8 cellular contexts compared by ENCODE assay signal in genomic region chr5:159987031-159987674, GRCh38. TPM values are rescaled to one million over a fixed set of nuclear protein-coding genes. Genes with fewer than 3 reads are reported as not detected.
DNase-seq lines count a peak whose midpoint lies in the region; ATAC-seq and TF ChIP-seq lines count a peak whose summit lies in the region.

No MANE protein-coding gene starts in this region.

- intact Hi-C loops in left colon (cut with DNase I, micrococcal nuclease), result loop anchor here in 1 of 2 donors (10.0 kb wide), 2 partner anchors 542 to 832 kb away; no protein-coding TSS in a partner anchor

- H3K27me3 Mint-ChIP-seq in chondrocyte (ENCODE audit: low read depth), result peaks cover 49% of the 10 kb centered on the region

- DNase-seq in AG04450 (ENCODE audit: low read depth, low spot score) (no peak), NCI-H226 (peak; percentile 64), chondrocyte (ENCODE audit: low spot score) (no peak), left colon (peak; percentile 80 to 89)
- DNase-seq in activated CD4-positive, alpha-beta T cell treated with anti-CD3 and anti-CD28 coated beads for 24 hours (ENCODE audit: low read depth in 2 of 2), result peak; percentile 53 to 64
- peak; percentile 58 to 69 for DNase-seq in stimulated activated CD4-positive, alpha-beta T cell treated with anti-CD3 and anti-CD28 coated beads, Interleukin-1b, Interleukin-23, amount 100 ng/mL, for 4 hours (ENCODE audit: low read depth in 2 of 2)

- H3K36me3 Mint-ChIP-seq in chondrocyte (ENCODE audit: low read depth), result peaks cover 3% of the 10 kb centered on the region

- peak overlapping the region; percentile 60 for H3K4me3 ChIP-seq in AG04450 (ENCODE audit: low read depth, low read length)

- no peaks in the 10 kb centered on the region for H3K9me3 ChIP-seq in AG04450 (ENCODE audit: control insufficient read depth, insufficient read depth, low read length)

- POLR2A ChIA-PET in AG04450 (lab: Yijun Ruan, JAX), result no interaction called here

- peak; percentile 97 for ATAC-seq in GM18909 (IDR thresholded peaks at IDR 0.05; ENCODE audit: poor library complexity, unreplicated experiment)
- peak; percentile 92 for ATAC-seq in HG03175 (IDR thresholded peaks at IDR 0.05; ENCODE audit: unreplicated experiment)
- peak; percentile 100 for ATAC-seq in left colon

- H3K27ac ChIP-seq in AG04450 (ENCODE audit: low read depth, low read length), result no peak overlapping the region

- TF ChIP-seq CTCF in AG04450 (IDR thresholded peaks at IDR 0.05; ENCODE audit: low read depth, low read length) (peak; percentile 76), chondrocyte (IDR thresholded peaks at IDR 0.05) (peak; percentile 91)

- H3K9me3 Mint-ChIP-seq in chondrocyte (ENCODE audit: low read depth), result no peaks in the 10 kb centered on the region

- H3K4me1 Mint-ChIP-seq in chondrocyte (ENCODE audit: low read depth), result peaks cover 2% of the 10 kb centered on the region

- CTCF ChIA-PET in AG04450 (lab: Charles Lee), result interaction anchor here (0.6 to 6.1 kb wide), 50 partner anchors 8 to 830 kb away, joined by 3 to 98 read pairs (median 3); partner anchors contain the start of gene TTC1

- peaks cover 2% of the 10 kb centered on the region for H3K27me3 ChIP-seq in AG04450 (ENCODE audit: control insufficient read depth, insufficient read depth, low read length)

- no peak overlapping the region for H3K27ac Mint-ChIP-seq in chondrocyte (ENCODE audit: unreplicated experiment)

- peak overlapping the region; percentile 63 for H3K4me3 Mint-ChIP-seq in chondrocyte (ENCODE audit: unreplicated experiment)

RNA-seq across cellular contexts. Expression of gene TTC1, which starts 21.8 kb away (rescaled TPM):
- polyA plus RNA-seq in AG04450 (2011; rRNA removed), result 44.5 and 53.7 TPM in 2 replicates
- polyA minus RNA-seq in AG04450 (2011; rRNA and poly(A)+ RNA removed), result 26.8 and 27.4 TPM in 2 replicates
- total RNA-seq in chondrocyte, result 41.1 to 47.8 TPM (median 42.0 TPM) in 3 replicates
- 10 to 100 TPM; 40.2 to 41.7 TPM for total RNA-seq in left colon

Comparison
In these comparisons a context has a peak if more than half of its experiments do, and no peak if none do; other contexts are left out.
1. DNase-seq: peak in NCI-H226 (single experiment), activated CD4-positive, alpha-beta T cell treated with anti-CD3 and anti-CD28 coated beads for 24 hours (2 of 2), left colon (2 of 2) and stimulated activated CD4-positive, alpha-beta T cell treated with anti-CD3 and anti-CD28 coated beads, Interleukin-1b, Interleukin-23, amount 100 ng/mL, for 4 hours (2 of 2); none in AG04450 (single experiment) and chondrocyte (single experiment).
2. Peak in every context shown above with its lines, with median percentiles within 50 percentile points of each other: ATAC-seq.